In the genomic region with DNA sequence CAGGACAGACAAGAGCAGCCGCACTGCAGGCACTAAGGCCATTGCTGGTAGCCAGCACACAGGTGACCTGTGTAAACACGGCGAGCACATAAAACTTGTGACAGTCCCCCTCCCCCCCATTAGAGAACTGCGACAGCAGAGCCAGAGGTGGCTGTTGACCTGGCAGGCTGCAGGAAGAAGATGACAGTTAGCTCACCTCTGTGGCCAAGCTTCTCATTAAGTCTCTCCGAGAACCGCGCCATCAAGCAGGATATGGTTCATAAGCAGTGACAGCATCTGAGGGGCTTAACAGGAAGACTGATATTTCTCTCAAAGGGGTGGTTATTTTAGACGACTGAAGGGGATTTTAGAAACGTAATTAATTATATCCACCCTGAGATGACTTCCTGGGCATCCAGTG, we compare ENCODE assay signal across 11 cellular contexts. TPM values are rescaled to one million over a fixed set of nuclear protein-coding genes. Genes with fewer than 3 reads are reported as not detected.
DNase-seq lines count a peak whose midpoint lies in the region; ATAC-seq and TF ChIP-seq lines count a peak whose summit lies in the region.
"Had no signal": no experiment of that assay in that cellular context is flagged by ENCODE, and none has a peak within 500 bp of the region (broad histone marks: within the 10 kb centered on the region; RNA-seq: fewer than 3 reads in every experiment).

No MANE protein-coding gene starts in this region.

- ATAC-seq in upper lobe of right lung (no peak), HG03095 (IDR thresholded peaks at IDR 0.05; ENCODE audit: unreplicated experiment) (no peak), HG03025 (IDR thresholded peaks at IDR 0.05; ENCODE audit: low FRiP score, unreplicated experiment) (no peak)

- peak; percentile 82 for DNase-seq in activated naive CD4-positive, alpha-beta T cell treated with anti-CD3 and anti-CD28 coated beads for 36 hours
- no peak for DNase-seq in activated naive CD4-positive, alpha-beta T cell treated with anti-CD3 and anti-CD28 coated beads, Interleukin-2, amount 50 U/mL, for 16 hours
- DNase-seq in upper lobe of right lung (no peak), mesothelial cell of epicardium (ENCODE audit: low spot score in 2 of 2, unreplicated experiment in 2 of 2) (no peak)
- DNase-seq: NCI-H1436 treated with DMSO at 0.1 percent for 48 hours, PC-9 had no signal

- CTCF ChIA-PET in activated naive CD4-positive, alpha-beta T cell treated with anti-CD3 and anti-CD28 coated beads for 36 hours (lab: Charles Lee) = interaction anchor here (0.7 to 4.7 kb wide), 8 partner anchors 10 to 340 kb away, joined by 3 to 48 read pairs (median 4); a partner anchor contains a TSS

- no peaks in the 10 kb centered on the region for H3K9me3 Mint-ChIP-seq in activated naive CD4-positive, alpha-beta T cell treated with anti-CD3 and anti-CD28 coated beads for 36 hours
- H3K9me3 Mint-ChIP-seq in activated naive CD8-positive, alpha-beta T cell (ENCODE audit: low read depth) = no peaks in the 10 kb centered on the region
- no peaks in the 10 kb centered on the region for H3K9me3 Mint-ChIP-seq in mesothelial cell of epicardium

- TF ChIP-seq CTCF in upper lobe of right lung (IDR thresholded peaks at IDR 0.05) = no peak
- no peak for TF ChIP-seq CTCF in mesothelial cell of epicardium (IDR thresholded peaks at IDR 0.05; ENCODE audit: unreplicated experiment)

- H3K27me3 Mint-ChIP-seq in activated naive CD4-positive, alpha-beta T cell treated with anti-CD3 and anti-CD28 coated beads for 36 hours (ENCODE audit: low read depth) = no peaks in the 10 kb centered on the region
- no peaks in the 10 kb centered on the region for H3K27me3 Mint-ChIP-seq in activated naive CD8-positive, alpha-beta T cell
- no peaks in the 10 kb centered on the region for H3K27me3 Mint-ChIP-seq in mesothelial cell of epicardium (ENCODE audit: low read depth)

- peak overlapping the region; percentile 97 for H3K27ac Mint-ChIP-seq in activated naive CD4-positive, alpha-beta T cell treated with anti-CD3 and anti-CD28 coated beads for 36 hours
- peak overlapping the region; percentile 88 for H3K27ac Mint-ChIP-seq in activated naive CD8-positive, alpha-beta T cell
- no peak overlapping the region for H3K27ac Mint-ChIP-seq in mesothelial cell of epicardium

- H3K4me1 ChIP-seq in mucosa of rectum (ENCODE audit: control insufficient read depth in 2 of 2, insufficient read depth in 2 of 2, low read length in 2 of 2) (peaks cover 42 to 56% of the 10 kb centered on the region in 2 donors), upper lobe of right lung (peaks cover 66% of the 10 kb centered on the region)

- H3K27me3 ChIP-seq in mucosa of rectum (ENCODE audit: control insufficient read depth in 2 of 2, insufficient read depth in 2 of 2, low read length in 2 of 2) (no peaks in the 10 kb centered on the region), upper lobe of right lung (no peaks in the 10 kb centered on the region)
- H3K27me3 ChIP-seq: brain microvascular endothelial cell had no signal

- peaks cover 67% of the 10 kb centered on the region for H3K4me1 Mint-ChIP-seq in activated naive CD4-positive, alpha-beta T cell treated with anti-CD3 and anti-CD28 coated beads for 36 hours (ENCODE audit: low read depth)
- peaks cover 71% of the 10 kb centered on the region for H3K4me1 Mint-ChIP-seq in activated naive CD8-positive, alpha-beta T cell (ENCODE audit: low read depth)
- peaks cover 23% of the 10 kb centered on the region for H3K4me1 Mint-ChIP-seq in mesothelial cell of epicardium

- H3K4me3 ChIP-seq in mucosa of rectum (ENCODE audit: low read length in 2 of 2) = peak overlapping the region in 1 of 2 donors; percentile 17
- no peak overlapping the region for H3K4me3 ChIP-seq in upper lobe of right lung
- H3K4me3 ChIP-seq: PC-9 had no signal

- H3K9ac ChIP-seq in mucosa of rectum (ENCODE audit: low read depth in 1 of 2, low read length in 2 of 2) = peak overlapping the region in 1 of 2 donors; percentile 26

- H3K9me3 ChIP-seq in mucosa of rectum (ENCODE audit: control insufficient read depth in 2 of 2, low read length in 2 of 2) (no peaks in the 10 kb centered on the region), upper lobe of right lung (no peaks in the 10 kb centered on the region)

- H3K4me3 Mint-ChIP-seq in activated naive CD4-positive, alpha-beta T cell treated with anti-CD3 and anti-CD28 coated beads for 36 hours = peak overlapping the region; percentile 75
- H3K4me3 Mint-ChIP-seq in activated naive CD8-positive, alpha-beta T cell = peak overlapping the region; percentile 80
- H3K4me3 Mint-ChIP-seq in mesothelial cell of epicardium = no peak overlapping the region

- peaks cover 29 to 57% of the 10 kb centered on the region in 2 donors for H3K36me3 ChIP-seq in mucosa of rectum (ENCODE audit: control insufficient read depth in 2 of 2, insufficient read depth in 2 of 2, low read length in 2 of 2)
- peaks cover 31% of the 10 kb centered on the region for H3K36me3 ChIP-seq in upper lobe of right lung

- intact Hi-C loops in activated naive CD4-positive, alpha-beta T cell treated with anti-CD3 and anti-CD28 coated beads for 36 hours (cut with micrococcal nuclease) = loop anchor here (1.0 to 5.0 kb wide), 7 partner anchors 14 to 1018 kb away; a partner anchor contains a TSS
- intact Hi-C loops in upper lobe of right lung (cut with DNase I) = no loop called here

- peak overlapping the region; percentile 4 to 68 for H3K27ac ChIP-seq in mucosa of rectum (ENCODE audit: low read depth in 2 of 2, low read length in 2 of 2)
- H3K27ac ChIP-seq in upper lobe of right lung = peak overlapping the region; percentile 55
- H3K27ac ChIP-seq: brain microvascular endothelial cell, PC-9 had no signal

- H3K36me3 Mint-ChIP-seq in activated naive CD4-positive, alpha-beta T cell treated with anti-CD3 and anti-CD28 coated beads for 36 hours (ENCODE audit: low read depth) = peaks cover 79% of the 10 kb centered on the region
- H3K36me3 Mint-ChIP-seq in activated naive CD8-positive, alpha-beta T cell = peaks cover 6% of the 10 kb centered on the region
- H3K36me3 Mint-ChIP-seq in mesothelial cell of epicardium = peaks cover 2% of the 10 kb centered on the region

RNA-seq across cellular contexts. Expression of a gene that starts 5.2 kb away (rescaled TPM):
- 100 to 1,000 TPM; 299 to 302 TPM for total RNA-seq in activated naive CD4-positive, alpha-beta T cell treated with anti-CD3 and anti-CD28 coated beads for 36 hours
- total RNA-seq in upper lobe of right lung (142 TPM), mesothelial cell of epicardium (147 to 152 TPM (median 149 TPM) in 3 replicates)

RNA-seq across cellular contexts. Expression of a gene that starts 5.5 kb away (rescaled TPM):
- total RNA-seq in activated naive CD4-positive, alpha-beta T cell treated with anti-CD3 and anti-CD28 coated beads for 36 hours = under 1 TPM; 0.35 to 0.41 TPM
- total RNA-seq in upper lobe of right lung = 1.2 TPM
- total RNA-seq in mesothelial cell of epicardium = 6.6 to 7.5 TPM (median 6.7 TPM) in 3 replicates

RNA-seq across cellular contexts. Expression of a gene that starts 14.3 kb away (rescaled TPM):
- total RNA-seq in activated naive CD4-positive, alpha-beta T cell treated with anti-CD3 and anti-CD28 coated beads for 36 hours = 10 to 100 TPM; 15.0 to 16.2 TPM
- total RNA-seq in upper lobe of right lung (12.0 TPM), mesothelial cell of epicardium (10.3 to 12.7 TPM (median 12.1 TPM) in 3 replicates)

RNA-seq across cellular contexts. Expression of a gene that starts 14.4 kb away (rescaled TPM):
- 10 to 100 TPM; 24.9 to 27.8 TPM for total RNA-seq in activated naive CD4-positive, alpha-beta T cell treated with anti-CD3 and anti-CD28 coated beads for 36 hours
- total RNA-seq in upper lobe of right lung = 43.9 TPM
- total RNA-seq in mesothelial cell of epicardium = 29.4 to 31.4 TPM (median 30.0 TPM) in 3 replicates

RNA-seq across cellular contexts. Expression of a gene that starts 22.7 kb away (rescaled TPM):
- 1,000 to 10,000 TPM; 3,985 to 4,111 TPM for total RNA-seq in activated naive CD4-positive, alpha-beta T cell treated with anti-CD3 and anti-CD28 coated beads for 36 hours
- total RNA-seq in upper lobe of right lung (1,380 TPM), mesothelial cell of epicardium (2,220 to 2,356 TPM (median 2,311 TPM) in 3 replicates)
